Comparison of ENCODE assay signal across 11 cellular contexts in genomic region chr14:24395609-24396580, GRCh38. TPM values are rescaled to one million over a fixed set of nuclear protein-coding genes. Genes with fewer than 3 reads are reported as not detected.
DNase-seq lines count a peak whose midpoint lies in the region; ATAC-seq and TF ChIP-seq lines count a peak whose summit lies in the region.
"Had no signal": no experiment of that assay in that cellular context is flagged by ENCODE, and none has a peak within 500 bp of the region (broad histone marks: within the 10 kb centered on the region; RNA-seq: fewer than 3 reads in every experiment).

No MANE protein-coding gene starts in this region.

- no peaks in the 10 kb centered on the region for H3K9me3 Mint-ChIP-seq in effector memory CD8-positive, alpha-beta T cell
- H3K9me3 Mint-ChIP-seq: activated T-cell treated with anti-CD3 and anti-CD28 coated beads, Interleukin-2, amount 50 U/mL, for 4 hours; CD4-positive, alpha-beta T cell; IgD-negative memory B cell had no signal

- no peaks in the 10 kb centered on the region for H3K9me3 ChIP-seq in ovary

- TF ChIP-seq CTCF in epithelial cell of esophagus (IDR thresholded peaks at IDR 0.05; ENCODE audit: insufficient read depth, low read depth, low read length, missing control alignments): no peak
- TF ChIP-seq CTCF in ovary (IDR thresholded peaks at IDR 0.05): no peak

- no peak overlapping the region for H3K4me3 Mint-ChIP-seq in effector memory CD8-positive, alpha-beta T cell
- H3K4me3 Mint-ChIP-seq: activated T-cell treated with anti-CD3 and anti-CD28 coated beads, Interleukin-2, amount 50 U/mL, for 4 hours had no signal

- H3K36me3 ChIP-seq in ovary: no peaks in the 10 kb centered on the region

- 65 to 71% (median 65%) methylated on average over 8 of the region's 8 CpGs for WGBS in ovary, 3 donors

- H3K27me3 ChIP-seq in ovary: no peaks in the 10 kb centered on the region

- peaks cover 25 to 27% of the 10 kb centered on the region in 2 donors for H3K27me3 Mint-ChIP-seq in effector memory CD8-positive, alpha-beta T cell

- peaks cover 13% of the 10 kb centered on the region for H3K4me1 ChIP-seq in ovary (ENCODE audit: insufficient read depth)

- no peak for TF ChIP-seq POLR2A in ovary (IDR thresholded peaks at IDR 0.05)

- H3K4me3 ChIP-seq in epithelial cell of esophagus (ENCODE audit: low read length) (no peak overlapping the region), ovary (no peak overlapping the region)

- H3K27ac Mint-ChIP-seq in effector memory CD8-positive, alpha-beta T cell: no peak overlapping the region
- H3K27ac Mint-ChIP-seq: CD4-positive, alpha-beta T cell had no signal

- DNase-seq in GDM1 (lab: John Stamatoyannopoulos, UW) (peak; percentile 92), NOMO-1 treated with dmso at 0.1 percent for 144 hours (lab: John Stamatoyannopoulos, UW; ENCODE audit: unreplicated experiment) (peak; percentile 24), epithelial cell of esophagus (ENCODE audit: low read depth) (peak; percentile 91), ovary (peak in 3 of 5 donors; percentile 7 to 16 (median 11))
- DNase-seq in central memory CD4-positive, alpha-beta T cell: no peak
- DNase-seq in stimulated activated CD4-positive, alpha-beta T cell treated with anti-CD3 and anti-CD28 coated beads, Interleukin-1b, Interleukin-23, amount 100 ng/mL, for 48 hours: no peak
- DNase-seq in effector memory CD8-positive, alpha-beta T cell: no peak
- DNase-seq: activated T-cell treated with anti-CD3 and anti-CD28 coated beads, Interleukin-2, amount 50 U/mL, for 4 hours; CD4-positive, alpha-beta T cell had no signal

- no peak for ATAC-seq in HG03521 (IDR thresholded peaks at IDR 0.05; ENCODE audit: unreplicated experiment)
- ATAC-seq in effector memory CD8-positive, alpha-beta T cell (replicated peaks): no peak
- ATAC-seq: activated T-cell treated with anti-CD3 and anti-CD28 coated beads, Interleukin-2, amount 50 U/mL, for 4 hours had no signal

- intact Hi-C loops in ovary (cut with DNase I): no loop called here

- no peak overlapping the region for H3K27ac ChIP-seq in ovary

- no peak for TF ChIP-seq EP300 in ovary (IDR thresholded peaks at IDR 0.05)

- H3K36me3 Mint-ChIP-seq in effector memory CD8-positive, alpha-beta T cell (ENCODE audit: insufficient read depth): no peaks in the 10 kb centered on the region
- H3K36me3 Mint-ChIP-seq: IgD-negative memory B cell had no signal

- peaks cover 4 to 12% of the 10 kb centered on the region in 2 donors for H3K4me1 Mint-ChIP-seq in effector memory CD8-positive, alpha-beta T cell (ENCODE audit: low read depth in 2 of 2)

RNA-seq across cellular contexts. Expression of gene NYNRIN, which starts 2.9 kb away (rescaled TPM):
- 10 to 100 TPM; 22.5 to 76.0 (median 63.6) TPM for total RNA-seq in ovary
- polyA plus RNA-seq in ovary: 10 to 100 TPM; 22.0 to 26.2 TPM
- polyA plus RNA-seq: IgD-negative memory B cell had no signal

RNA-seq across cellular contexts. Expression of gene NFATC4, which starts 27.9 kb away (rescaled TPM):
- 100 to 1,000 TPM in 5 of 7 donors, 10 to 100 TPM in 2; 74.1 to 288 (median 186) TPM for total RNA-seq in ovary
- polyA plus RNA-seq in ovary: 100 to 1,000 TPM in 1 of 2 donors, 10 to 100 TPM in 1; 25.9 to 157 TPM
- total RNA-seq: CD4-positive, alpha-beta T cell had no signal

RNA-seq across cellular contexts. Expression of gene CBLN3, which starts 33.6 kb away (rescaled TPM):
- total RNA-seq in ovary: 10 to 100 TPM in 1 of 7 donors, 1 to 10 TPM in 6; 2.0 to 10.5 (median 4.7) TPM
- polyA plus RNA-seq in ovary: 1 to 10 TPM; 5.8 to 7.5 TPM

RNA-seq across cellular contexts. Expression of gene KHNYN, which starts 33.9 kb away (rescaled TPM):
- total RNA-seq in ovary: 10 to 100 TPM; 41.1 to 84.8 (median 67.8) TPM
- 10 to 100 TPM; 35.1 to 44.4 TPM for polyA plus RNA-seq in ovary

RNA-seq across cellular contexts. Expression of gene SDR39U1, which starts 46.7 kb away (rescaled TPM):
- 10 to 100 TPM; 46.2 to 68.8 (median 62.4) TPM for total RNA-seq in ovary
- polyA plus RNA-seq in ovary: 10 to 100 TPM; 33.4 to 65.7 TPM

Comparison
In these comparisons a context has a peak if more than half of its experiments do, and no peak if none do; other contexts are left out.
1. DNase-seq: peak in GDM1 (single experiment), NOMO-1 treated with dmso at 0.1 percent for 144 hours (single experiment), epithelial cell of esophagus (single experiment) and ovary (3 of 5); none in central memory CD4-positive, alpha-beta T cell (single experiment), stimulated activated CD4-positive, alpha-beta T cell treated with anti-CD3 and anti-CD28 coated beads, Interleukin-1b, Interleukin-23, amount 100 ng/mL, for 48 hours (single experiment) and effector memory CD8-positive, alpha-beta T cell (0 of 3).